ENCODE assay signal across 1 cellular context in genomic region chr15:52786436-52787122, GRCh38.
TF ChIP-seq lines count a peak whose summit lies in the region.

No MANE protein-coding gene starts in this region.

TF ChIP-seq in WTC11, 78 proteins besides CTCF, POLR2A, EP300 and RAD21 (continued from another document):
- TF ChIP-seq STAT6 (CRISPR knock-in tag; conservative IDR thresholded peaks at IDR 0.05; ENCODE audit: low read depth) (no peak), GABPB1 (CRISPR knock-in tag; IDR thresholded peaks at IDR 0.05) (no peak), CDX4 (CRISPR knock-in tag; IDR thresholded peaks at IDR 0.05; ENCODE audit: borderline replicate concordance) (no peak), ZNF671 (CRISPR knock-in tag; IDR thresholded peaks at IDR 0.05) (no peak), EMX1 (CRISPR knock-in tag; IDR thresholded peaks at IDR 0.05) (no peak)
- TF ChIP-seq, protein P1, sequence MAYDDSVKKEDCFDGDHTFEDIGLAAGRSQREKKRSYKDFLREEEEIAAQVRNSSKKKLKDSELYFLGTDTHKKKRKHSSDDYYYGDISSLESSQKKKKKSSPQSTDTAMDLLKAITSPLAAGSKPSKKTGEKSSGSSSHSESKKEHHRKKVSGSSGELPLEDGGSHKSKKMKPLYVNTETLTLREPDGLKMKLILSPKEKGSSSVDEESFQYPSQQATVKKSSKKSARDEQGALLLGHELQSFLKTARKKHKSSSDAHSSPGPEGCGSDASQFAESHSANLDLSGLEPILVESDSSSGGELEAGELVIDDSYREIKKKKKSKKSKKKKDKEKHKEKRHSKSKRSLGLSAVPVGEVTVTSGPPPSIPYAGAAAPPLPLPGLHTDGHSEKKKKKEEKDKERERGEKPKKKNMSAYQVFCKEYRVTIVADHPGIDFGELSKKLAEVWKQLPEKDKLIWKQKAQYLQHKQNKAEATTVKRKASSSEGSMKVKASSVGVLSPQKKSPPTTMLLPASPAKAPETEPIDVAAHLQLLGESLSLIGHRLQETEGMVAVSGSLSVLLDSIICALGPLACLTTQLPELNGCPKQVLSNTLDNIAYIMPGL (CRISPR knock-in tag; IDR thresholded peaks at IDR 0.05): no peak
- TF ChIP-seq, protein P2, sequence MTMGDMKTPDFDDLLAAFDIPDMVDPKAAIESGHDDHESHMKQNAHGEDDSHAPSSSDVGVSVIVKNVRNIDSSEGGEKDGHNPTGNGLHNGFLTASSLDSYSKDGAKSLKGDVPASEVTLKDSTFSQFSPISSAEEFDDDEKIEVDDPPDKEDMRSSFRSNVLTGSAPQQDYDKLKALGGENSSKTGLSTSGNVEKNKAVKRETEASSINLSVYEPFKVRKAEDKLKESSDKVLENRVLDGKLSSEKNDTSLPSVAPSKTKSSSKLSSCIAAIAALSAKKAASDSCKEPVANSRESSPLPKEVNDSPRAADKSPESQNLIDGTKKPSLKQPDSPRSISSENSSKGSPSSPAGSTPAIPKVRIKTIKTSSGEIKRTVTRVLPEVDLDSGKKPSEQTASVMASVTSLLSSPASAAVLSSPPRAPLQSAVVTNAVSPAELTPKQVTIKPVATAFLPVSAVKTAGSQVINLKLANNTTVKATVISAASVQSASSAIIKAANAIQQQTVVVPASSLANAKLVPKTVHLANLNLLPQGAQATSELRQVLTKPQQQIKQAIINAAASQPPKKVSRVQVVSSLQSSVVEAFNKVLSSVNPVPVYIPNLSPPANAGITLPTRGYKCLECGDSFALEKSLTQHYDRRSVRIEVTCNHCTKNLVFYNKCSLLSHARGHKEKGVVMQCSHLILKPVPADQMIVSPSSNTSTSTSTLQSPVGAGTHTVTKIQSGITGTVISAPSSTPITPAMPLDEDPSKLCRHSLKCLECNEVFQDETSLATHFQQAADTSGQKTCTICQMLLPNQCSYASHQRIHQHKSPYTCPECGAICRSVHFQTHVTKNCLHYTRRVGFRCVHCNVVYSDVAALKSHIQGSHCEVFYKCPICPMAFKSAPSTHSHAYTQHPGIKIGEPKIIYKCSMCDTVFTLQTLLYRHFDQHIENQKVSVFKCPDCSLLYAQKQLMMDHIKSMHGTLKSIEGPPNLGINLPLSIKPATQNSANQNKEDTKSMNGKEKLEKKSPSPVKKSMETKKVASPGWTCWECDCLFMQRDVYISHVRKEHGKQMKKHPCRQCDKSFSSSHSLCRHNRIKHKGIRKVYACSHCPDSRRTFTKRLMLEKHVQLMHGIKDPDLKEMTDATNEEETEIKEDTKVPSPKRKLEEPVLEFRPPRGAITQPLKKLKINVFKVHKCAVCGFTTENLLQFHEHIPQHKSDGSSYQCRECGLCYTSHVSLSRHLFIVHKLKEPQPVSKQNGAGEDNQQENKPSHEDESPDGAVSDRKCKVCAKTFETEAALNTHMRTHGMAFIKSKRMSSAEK (CRISPR knock-in tag; IDR thresholded peaks at IDR 0.05; ENCODE audit: borderline replicate concordance): no peak
- TF ChIP-seq, protein P3, sequence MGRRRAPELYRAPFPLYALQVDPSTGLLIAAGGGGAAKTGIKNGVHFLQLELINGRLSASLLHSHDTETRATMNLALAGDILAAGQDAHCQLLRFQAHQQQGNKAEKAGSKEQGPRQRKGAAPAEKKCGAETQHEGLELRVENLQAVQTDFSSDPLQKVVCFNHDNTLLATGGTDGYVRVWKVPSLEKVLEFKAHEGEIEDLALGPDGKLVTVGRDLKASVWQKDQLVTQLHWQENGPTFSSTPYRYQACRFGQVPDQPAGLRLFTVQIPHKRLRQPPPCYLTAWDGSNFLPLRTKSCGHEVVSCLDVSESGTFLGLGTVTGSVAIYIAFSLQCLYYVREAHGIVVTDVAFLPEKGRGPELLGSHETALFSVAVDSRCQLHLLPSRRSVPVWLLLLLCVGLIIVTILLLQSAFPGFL (CRISPR knock-in tag; IDR thresholded peaks at IDR 0.05; ENCODE audit: borderline replicate concordance): no peak
TF ChIP-seq in WTC11: peak in this region for 0.
